ENCODE assay signal across 17 cellular contexts in genomic region chr6:14466278-14466677, GRCh38.
"Had no signal": no experiment of that assay in that cellular context is flagged by ENCODE, and none has a peak within 500 bp of the region (broad histone marks: within the 10 kb centered on the region; RNA-seq: fewer than 3 reads in every experiment).

No MANE protein-coding gene starts in this region.

- ATAC-seq: activated T-cell treated with anti-CD3 and anti-CD28 coated beads, Interleukin-2, amount 50 U/mL, for 4 hours; body of pancreas; T-helper 17 cell had no signal

- H3K36me3 ChIP-seq: tibial nerve, uterus had no signal

- H3K27me3 ChIP-seq: body of pancreas, tibial nerve, uterus had no signal

- H3K27ac ChIP-seq: body of pancreas, left ventricle myocardium inferior, skin epidermis, tibial nerve, uterus had no signal

- DNase-seq: activated CD4-positive, alpha-beta memory T cell treated with anti-CD3 and anti-CD28 coated beads, Interleukin-2, amount 10 ng/mL, durations not matched to agents 7 days and 5 days; activated CD4-positive, alpha-beta T cell treated with anti-CD3 and anti-CD28 coated beads for 4 hours; activated effector memory CD4-positive, alpha-beta T cell treated with anti-CD3 and anti-CD28 coated beads, Interleukin-2, amount 50 U/mL, for 16 hours; activated T-cell treated with anti-CD3 and anti-CD28 coated beads, Interleukin-2, amount 50 U/mL, for 4 hours; body of pancreas; hippocampal formation; kidney; left ventricle myocardium inferior; nucleus accumbens; stimulated activated CD4-positive, alpha-beta T cell treated with anti-CD3 and anti-CD28 coated beads, Interleukin-4, amount 100 ng/mL, for 4 hours; stimulated activated CD8-positive, alpha-beta memory T cell treated with anti-CD3 and anti-CD28 coated beads, Interleukin-4, amount 100 ng/mL, for 48 hours; stimulated activated naive CD4-positive, alpha-beta T cell treated with Interleukin-2 at 50 U/mL for 16 hours; substantia nigra; T-helper 17 cell; uterus had no signal

- H3K9me3 ChIP-seq: uterus had no signal

- H3K4me3 ChIP-seq: body of pancreas, left ventricle myocardium inferior, skin epidermis, tibial nerve, uterus had no signal

- H3K4me1 ChIP-seq: body of pancreas, tibial nerve, uterus had no signal
